ENCODE assay signal across 19 cellular contexts in genomic region chr12:41981013-41981412, GRCh38.
DNase-seq lines count a peak whose midpoint lies in the region; ATAC-seq, FAIRE-seq and TF ChIP-seq lines count a peak whose summit lies in the region.
"Had no signal": no experiment of that assay in that cellular context is flagged by ENCODE, and none has a peak within 500 bp of the region (broad histone marks: within the 10 kb centered on the region; RNA-seq: fewer than 3 reads in every experiment).

No MANE protein-coding gene starts in this region.

- no peak overlapping the region for H2BK5ac ChIP-seq in neuronal stem cell (ENCODE audit: low read length)

- no peak for TF ChIP-seq RAD21 in A549 (conservative IDR thresholded peaks at IDR 0.05 in 1 of 2, IDR thresholded peaks at IDR 0.05 in 1 of 2)

- H2BK15ac ChIP-seq in neuronal stem cell (ENCODE audit: low read length): no peak overlapping the region

- no peak overlapping the region for H3K4ac ChIP-seq in neuronal stem cell (ENCODE audit: low read length)

- H3K4me3 ChIP-seq in A549 (no peak overlapping the region), SK-N-MC (peak overlapping the region; percentile 14; the same call in 1 of the 2 replicates), neuronal stem cell (ENCODE audit: low read length in 2 of 2) (no peak overlapping the region), heart right ventricle (no peak overlapping the region)
- H3K4me3 ChIP-seq: GM23338 had no signal

- no peak overlapping the region for H4K91ac ChIP-seq in neuronal stem cell (ENCODE audit: low read depth, low read length, poor library complexity)

- no peak for TF ChIP-seq EP300 in A549 (IDR thresholded peaks at IDR 0.05)

- H2BK12ac ChIP-seq in neuronal stem cell (ENCODE audit: low read length): no peak overlapping the region

- H3K9ac ChIP-seq in SK-N-MC (ENCODE audit: insufficient read length) (no peak overlapping the region), neuronal stem cell (ENCODE audit: low read depth, low read length, poor library complexity) (no peak overlapping the region)

- peak overlapping the region; percentile 39; the same call in 2 of the 3 replicates for H3K4me2 ChIP-seq in A549
- H3K4me2 ChIP-seq in neuronal stem cell (ENCODE audit: insufficient read depth, low read length, poor library complexity, severe bottlenecking): no peak overlapping the region
- H3K4me2 ChIP-seq: GM23338 had no signal

- no peak overlapping the region for H3K18ac ChIP-seq in neuronal stem cell (ENCODE audit: low read length)

- no peak for TF ChIP-seq CTCF in A549 (IDR thresholded peaks at IDR 0.05)
- no peak for TF ChIP-seq CTCF in heart right ventricle (IDR thresholded peaks at IDR 0.05)

- CTCF ChIA-PET in A549 (lab: Yijun Ruan, JAX): no interaction called here

- H3K9me3 ChIP-seq in A549 (no peaks in the 10 kb centered on the region), SK-N-MC (ENCODE audit: low read depth, low read length) (no peaks in the 10 kb centered on the region), neuronal stem cell (replicated peaks in 1 of 2; ENCODE audit: control insufficient read depth in 2 of 2, insufficient read depth in 1 of 2, low read depth in 1 of 2, low read length in 2 of 2) (no peaks in the 10 kb centered on the region), heart right ventricle (no peaks in the 10 kb centered on the region)

- FAIRE-seq in A549 (lab: Jason Lieb, UNC): no peak
- FAIRE-seq: A204.1, GM12892, H54, HTR-8/SVneo had no signal

- no peak overlapping the region for H2AK5ac ChIP-seq in neuronal stem cell (ENCODE audit: low read depth, low read length)

- H4K8ac ChIP-seq in neuronal stem cell (ENCODE audit: low read depth, low read length): no peak overlapping the region

- ATAC-seq in A549 (no peak), heart right ventricle (no peak), HG02840 (IDR thresholded peaks at IDR 0.05; ENCODE audit: low FRiP score, unreplicated experiment) (no peak)
- ATAC-seq: GM23338 had no signal

- peak overlapping the region; percentile 43 for H2AFZ ChIP-seq in neuronal stem cell (ENCODE audit: low read length)

- no peaks in the 10 kb centered on the region for H3K79me1 ChIP-seq in neuronal stem cell (ENCODE audit: low read depth, low read length)

- H2BK120ac ChIP-seq in neuronal stem cell (ENCODE audit: low read depth, low read length): no peak overlapping the region

- TF ChIP-seq POLR2A in A549 (IDR thresholded peaks at IDR 0.05; ENCODE audit: low read length): no peak

- intact Hi-C loops in heart right ventricle (cut with DNase I): no loop called here

- POLR2A ChIA-PET in A549 (lab: Yijun Ruan, JAX): no interaction called here

- H3K27me3 ChIP-seq in neuronal stem cell (ENCODE audit: control insufficient read depth in 3 of 3, insufficient read depth in 3 of 3, low read depth in 1 of 3, low read length in 3 of 3) (no peaks in the 10 kb centered on the region), heart right ventricle (peaks cover 0 to 3% (median 0%) of the 10 kb centered on the region in 7 donors)

- no peak for DNase-seq in A549 (ENCODE audit: low read depth in 1 of 2, low spot score in 1 of 2)
- DNase-seq in SK-N-MC (ENCODE audit: low read depth, low spot score): no peak
- peak; percentile 16 for DNase-seq in medulla oblongata (ENCODE audit: extremely low spot score)
- no peak for DNase-seq in neuronal stem cell (ENCODE audit: low spot score)
- no peak for DNase-seq in heart right ventricle
- no peak for DNase-seq in OCI-M1 (lab: John Stamatoyannopoulos, UW)
- DNase-seq: AML-193; CD4-positive, alpha-beta T cell; DMS153; DMS79; GDM1; HCEC 1CT had no signal

- H3K27ac ChIP-seq in A549: no peak overlapping the region; a peak in 1 of 6 replicates
- no peak overlapping the region for H3K27ac ChIP-seq in SK-N-MC
- no peak overlapping the region for H3K27ac ChIP-seq in neuronal stem cell (replicated peaks; ENCODE audit: low read length)
- no peak overlapping the region for H3K27ac ChIP-seq in heart right ventricle
- H3K27ac ChIP-seq: C4-2B had no signal

- no peak overlapping the region for H3K14ac ChIP-seq in neuronal stem cell (ENCODE audit: low read length)

- no peak overlapping the region for H3K23ac ChIP-seq in neuronal stem cell (ENCODE audit: low read depth, low read length, poor library complexity)

- WGBS in A549 (ENCODE audit: missing lambda C conversion rate): 75% methylated on average over 2 of the region's 2 CpGs
- no CpG with 5 or more reads among the region's 2 CpGs for whole genome bisulfite sequencing in neuronal stem cell (ENCODE audit: extremely low coverage in 2 of 2, insufficient read length in 2 of 2, insufficient replicate concordance in 1 of 2), 2 donors
- WGBS in heart right ventricle, 2 donors: 88 to 95% methylated on average over 2 of the region's 2 CpGs

- H3K4me1 ChIP-seq in A549: peaks cover 51% of the 10 kb centered on the region
- peaks cover 3% of the 10 kb centered on the region in 2 donors for H3K4me1 ChIP-seq in neuronal stem cell (ENCODE audit: control insufficient read depth in 2 of 2, insufficient read depth in 1 of 2, low read depth in 1 of 2, low read length in 2 of 2)
- H3K4me1 ChIP-seq in heart right ventricle: no peaks in the 10 kb centered on the region

- H3K36me3 ChIP-seq in SK-N-MC (ENCODE audit: insufficient read depth, low read length): no peaks in the 10 kb centered on the region
- H3K36me3 ChIP-seq in neuronal stem cell (replicated peaks in 1 of 2; ENCODE audit: control insufficient read depth in 2 of 2, insufficient read depth in 2 of 2, low read length in 2 of 2): no peaks in the 10 kb centered on the region
- no peaks in the 10 kb centered on the region for H3K36me3 ChIP-seq in heart right ventricle

TF ChIP-seq in A549, 52 proteins besides CTCF, POLR2A, EP300 and RAD21:
- no peak for TF ChIP-seq FOSB (CRISPR knock-in tag; IDR thresholded peaks at IDR 0.05)
- no peak for TF ChIP-seq HOXA7 (CRISPR knock-in tag; IDR thresholded peaks at IDR 0.05)
- TF ChIP-seq SREBF2 (IDR thresholded peaks at IDR 0.05): no peak
- TF ChIP-seq RFX5 (IDR thresholded peaks at IDR 0.05): no peak
- no peak for TF ChIP-seq BCL3 (IDR thresholded peaks at IDR 0.05)
- TF ChIP-seq ELK1 (IDR thresholded peaks at IDR 0.05; ENCODE audit: low read depth, low read length): no peak
- no peak for TF ChIP-seq NPAS2 (CRISPR knock-in tag; IDR thresholded peaks at IDR 0.05; ENCODE audit: borderline replicate concordance)
- no peak for TF ChIP-seq PBX3 (IDR thresholded peaks at IDR 0.05)
- TF ChIP-seq FOXS1 (CRISPR knock-in tag; IDR thresholded peaks at IDR 0.05): no peak
- TF ChIP-seq CHD4 (IDR thresholded peaks at IDR 0.05; ENCODE audit: borderline replicate concordance): no peak
- TF ChIP-seq ZSCAN20 (CRISPR knock-in tag; IDR thresholded peaks at IDR 0.05): no peak
- TF ChIP-seq HOXB5 (CRISPR knock-in tag; IDR thresholded peaks at IDR 0.05): no peak
- TF ChIP-seq MAFK (IDR thresholded peaks at IDR 0.05; ENCODE audit: partially characterized antibody): no peak
- TF ChIP-seq HES2 (IDR thresholded peaks at IDR 0.05): no peak
- TF ChIP-seq HEYL (CRISPR knock-in tag; IDR thresholded peaks at IDR 0.05): no peak
- TF ChIP-seq CBX2 (IDR thresholded peaks at IDR 0.05; ENCODE audit: borderline replicate concordance, low read depth): no peak
- no peak for TF ChIP-seq ZFP36 (IDR thresholded peaks at IDR 0.05; ENCODE audit: borderline replicate concordance, partially characterized antibody)
- TF ChIP-seq KDM5A (IDR thresholded peaks at IDR 0.05): no peak
- TF ChIP-seq TP53 (CRISPR knock-in tag; IDR thresholded peaks at IDR 0.05): no peak
